Comparison of ENCODE assay signal across 30 cellular contexts in the genomic region with DNA sequence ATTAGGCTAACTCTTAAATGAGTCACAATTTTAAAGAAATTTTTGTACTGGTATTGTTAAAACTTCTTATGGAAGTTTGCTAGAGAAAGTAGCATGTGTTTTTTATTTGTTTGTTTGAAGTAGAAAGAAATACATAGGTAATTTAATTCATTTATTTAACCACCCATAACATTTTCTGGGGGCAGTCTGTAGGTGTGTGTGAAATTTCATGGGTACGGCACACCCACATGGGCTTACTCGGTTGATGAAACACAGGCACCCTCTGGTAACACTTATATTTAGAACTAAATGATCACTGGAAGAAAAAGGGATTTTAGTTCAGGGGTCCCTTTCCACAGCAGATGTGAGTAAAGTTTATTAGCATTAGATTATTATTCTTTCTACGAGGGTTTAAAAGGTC.
"Had no signal": no experiment of that assay in that cellular context is flagged by ENCODE, and none has a peak within 500 bp of the region (broad histone marks: within the 10 kb centered on the region; RNA-seq: fewer than 3 reads in every experiment).

No MANE protein-coding gene starts in this region.

- H3K4me3 Mint-ChIP-seq: activated CD4-positive, alpha-beta memory T cell treated with anti-CD3 and anti-CD28 coated beads, Interleukin-2, amount 10 ng/mL, durations not matched to agents 7 days and 5 days; activated CD4-positive, alpha-beta T cell treated with anti-CD3 and anti-CD28 coated beads for 36 hours; activated CD4-positive, alpha-beta T cell treated with anti-CD3 and anti-CD28 coated beads, Interleukin-2, amount 10 ng/mL, durations not matched to agents 24 days and 14 days; activated naive CD4-positive, alpha-beta T cell treated with anti-CD3 and anti-CD28 coated beads, Interleukin-2, amount 10 ng/mL, durations not matched to agents 7 days and 5 days; activated naive CD8-positive, alpha-beta T cell treated with anti-CD3 and anti-CD28 coated beads, Interleukin-2, amount 10 ng/mL, durations not matched to agents 7 days and 5 days; activated T-cell treated with anti-CD3 and anti-CD28 coated beads, Interleukin-2, amount 50 U/mL, for 24 hours; activated T-cell treated with anti-CD3 and anti-CD28 coated beads, Interleukin-2, amount 50 U/mL, for 72 hours; brain; central memory CD8-positive, alpha-beta T cell; dendritic cell treated with granulocyte-macrophage colony-stimulating factor and Interleukin-4, amounts not matched to agents 40 ng/mL and 50 ng/mL, for 4 days; endodermal cell; T-helper 17 cell; T-helper 2 cell treated with Interferon-gamma antibody and Interleukin-4, amounts not matched to agents 5 μg/mL and 100 μg/mL, for 36 hours had no signal

- H3K9me3 ChIP-seq: ascending aorta, breast epithelium had no signal

- H3K27ac Mint-ChIP-seq: activated CD4-positive, alpha-beta memory T cell treated with anti-CD3 and anti-CD28 coated beads, Interleukin-2, amount 10 ng/mL, durations not matched to agents 7 days and 5 days; activated CD4-positive, alpha-beta T cell treated with anti-CD3 and anti-CD28 coated beads for 36 hours; activated CD4-positive, alpha-beta T cell treated with anti-CD3 and anti-CD28 coated beads, Interleukin-2, amount 10 ng/mL, durations not matched to agents 24 days and 14 days; activated naive CD4-positive, alpha-beta T cell treated with anti-CD3 and anti-CD28 coated beads, Interleukin-2, amount 10 ng/mL, durations not matched to agents 7 days and 5 days; activated naive CD4-positive, alpha-beta T cell treated with anti-CD3 and anti-CD28 coated beads, Interleukin-2, amount 50 U/mL, for 72 hours; activated naive CD8-positive, alpha-beta T cell treated with anti-CD3 and anti-CD28 coated beads, Interleukin-2, amount 10 ng/mL, durations not matched to agents 7 days and 5 days; activated T-cell treated with anti-CD3 and anti-CD28 coated beads, Interleukin-2, amount 50 U/mL, for 24 hours; activated T-cell treated with anti-CD3 and anti-CD28 coated beads, Interleukin-2, amount 50 U/mL, for 72 hours; brain; dendritic cell treated with granulocyte-macrophage colony-stimulating factor and Interleukin-4, amounts not matched to agents 40 ng/mL and 50 ng/mL, for 4 days; endodermal cell; T-helper 17 cell; T-helper 2 cell treated with Interferon-gamma antibody and Interleukin-4, amounts not matched to agents 5 μg/mL and 100 μg/mL, for 36 hours had no signal

- H3K4me3 ChIP-seq: ascending aorta, breast epithelium, cardiac muscle cell, coronary artery, dorsolateral prefrontal cortex had no signal

- H3K4me1 ChIP-seq: breast epithelium had no signal

- H3K27me3 Mint-ChIP-seq: activated CD4-positive, alpha-beta memory T cell treated with anti-CD3 and anti-CD28 coated beads, Interleukin-2, amount 10 ng/mL, durations not matched to agents 7 days and 5 days; activated CD4-positive, alpha-beta T cell treated with anti-CD3 and anti-CD28 coated beads for 36 hours; activated CD4-positive, alpha-beta T cell treated with anti-CD3 and anti-CD28 coated beads, Interleukin-2, amount 10 ng/mL, durations not matched to agents 24 days and 14 days; activated naive CD4-positive, alpha-beta T cell treated with anti-CD3 and anti-CD28 coated beads, Interleukin-2, amount 10 ng/mL, durations not matched to agents 7 days and 5 days; activated naive CD8-positive, alpha-beta T cell treated with anti-CD3 and anti-CD28 coated beads, Interleukin-2, amount 10 ng/mL, durations not matched to agents 7 days and 5 days; activated T-cell treated with anti-CD3 and anti-CD28 coated beads, Interleukin-2, amount 50 U/mL, for 24 hours; brain; central memory CD8-positive, alpha-beta T cell; dendritic cell treated with granulocyte-macrophage colony-stimulating factor and Interleukin-4, amounts not matched to agents 40 ng/mL and 50 ng/mL, for 4 days; T-helper 17 cell had no signal

- H3K9me3 Mint-ChIP-seq: activated naive CD4-positive, alpha-beta T cell treated with anti-CD3 and anti-CD28 coated beads, Interleukin-2, amount 10 ng/mL, durations not matched to agents 7 days and 5 days; activated T-cell treated with anti-CD3 and anti-CD28 coated beads, Interleukin-2, amount 50 U/mL, for 72 hours; dendritic cell treated with granulocyte-macrophage colony-stimulating factor and Interleukin-4, amounts not matched to agents 40 ng/mL and 50 ng/mL, for 4 days had no signal

- FAIRE-seq: frontal cortex had no signal

- H3K27ac ChIP-seq: ascending aorta, breast epithelium, cardiac muscle cell, coronary artery, dorsolateral prefrontal cortex had no signal

- DNase-seq: activated CD4-positive, alpha-beta memory T cell treated with anti-CD3 and anti-CD28 coated beads, Interleukin-2, amount 10 ng/mL, durations not matched to agents 7 days and 5 days; activated CD4-positive, alpha-beta T cell treated with anti-CD3 and anti-CD28 coated beads for 36 hours; activated CD4-positive, alpha-beta T cell treated with anti-CD3 and anti-CD28 coated beads, Interleukin-2, amount 10 ng/mL, durations not matched to agents 24 days and 14 days; activated CD4-positive, CD25-positive, alpha-beta regulatory T cell; activated CD4-positive, CD25-positive, alpha-beta regulatory T cell treated with anti-CD3 and anti-CD28 coated beads, Interleukin-2, amount 50 U/mL, for 72 hours; activated CD8-positive, alpha-beta memory T cell treated with anti-CD3 and anti-CD28 coated beads, Interleukin-2, amount 50 U/mL, for 48 hours; activated gamma-delta T cell; activated naive CD4-positive, alpha-beta T cell; activated naive CD4-positive, alpha-beta T cell treated with anti-CD3 and anti-CD28 coated beads, Interleukin-2, amount 10 ng/mL, durations not matched to agents 7 days and 5 days; activated naive CD8-positive, alpha-beta T cell treated with anti-CD3 and anti-CD28 coated beads, Interleukin-2, amount 10 ng/mL, durations not matched to agents 7 days and 5 days; activated T-cell treated with anti-CD3 and anti-CD28 coated beads for 4 hours; activated T-cell treated with anti-CD3 and anti-CD28 coated beads, Interleukin-2, amount 50 U/mL, for 24 hours; activated T-cell treated with anti-CD3 and anti-CD28 coated beads, Interleukin-2, amount 50 U/mL, for 72 hours; dorsolateral prefrontal cortex; effector memory CD4-positive, alpha-beta T cell; endodermal cell; foreskin fibroblast; T-helper 1 cell; T-helper 17 cell; T1000 had no signal

- H3K36me3 ChIP-seq: breast epithelium, cardiac muscle cell had no signal

- H3K4me1 Mint-ChIP-seq: brain had no signal
